Comparison of ENCODE assay signal across 2 cellular contexts in the genomic region with DNA sequence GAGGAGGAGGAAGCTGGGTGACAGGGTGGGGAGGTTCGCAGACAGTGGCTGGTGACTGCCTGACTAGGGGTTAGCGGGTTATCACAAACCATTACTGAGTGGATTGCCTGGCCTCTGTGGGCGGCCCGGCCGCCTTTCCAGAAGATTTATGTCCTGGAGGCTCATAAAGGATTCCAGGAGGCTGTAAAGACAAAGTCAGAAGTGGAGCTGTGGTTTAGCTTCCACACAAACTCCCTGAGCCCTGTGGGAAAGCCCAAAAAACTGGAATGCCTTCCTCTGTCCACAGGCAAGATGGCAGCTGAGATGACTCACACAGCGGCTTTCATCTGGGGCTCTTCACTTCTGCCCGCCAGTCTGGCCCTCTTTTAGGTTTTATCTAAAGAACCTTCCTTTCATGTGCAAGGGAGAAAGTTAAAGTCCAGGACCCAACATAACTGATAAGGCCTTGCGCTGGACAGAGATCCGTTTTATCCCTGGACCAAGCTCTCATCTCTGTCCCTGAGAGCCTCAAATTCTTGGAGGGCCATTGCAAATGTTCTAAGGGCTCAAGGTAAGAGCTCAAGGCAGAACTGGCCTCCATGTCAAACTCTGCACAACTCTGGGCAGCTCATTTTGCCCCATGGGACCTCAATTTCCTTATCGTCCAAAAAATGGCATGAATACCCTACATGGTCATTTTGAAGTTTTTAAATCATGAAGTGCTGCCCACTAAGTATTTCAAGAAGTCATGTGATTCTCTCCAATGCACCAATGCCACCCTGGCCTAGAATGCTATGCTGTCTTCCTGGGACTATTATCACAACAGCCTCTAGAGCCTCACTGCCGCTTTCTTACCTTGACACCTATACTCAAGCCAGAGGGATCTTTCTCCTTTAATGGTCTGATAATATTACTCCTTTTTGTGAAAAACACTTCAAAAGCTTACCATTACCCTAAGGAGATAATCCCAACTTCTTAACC.
TF ChIP-seq lines count a peak whose summit lies in the region.

No MANE protein-coding gene starts in this region.

TF ChIP-seq in HEK293T, 16 proteins besides CTCF, POLR2A, EP300 and RAD21 (continued from another document):
- TF ChIP-seq FOXK2 (IDR thresholded peaks at IDR 0.05) = no peak
- TF ChIP-seq, protein P1, sequence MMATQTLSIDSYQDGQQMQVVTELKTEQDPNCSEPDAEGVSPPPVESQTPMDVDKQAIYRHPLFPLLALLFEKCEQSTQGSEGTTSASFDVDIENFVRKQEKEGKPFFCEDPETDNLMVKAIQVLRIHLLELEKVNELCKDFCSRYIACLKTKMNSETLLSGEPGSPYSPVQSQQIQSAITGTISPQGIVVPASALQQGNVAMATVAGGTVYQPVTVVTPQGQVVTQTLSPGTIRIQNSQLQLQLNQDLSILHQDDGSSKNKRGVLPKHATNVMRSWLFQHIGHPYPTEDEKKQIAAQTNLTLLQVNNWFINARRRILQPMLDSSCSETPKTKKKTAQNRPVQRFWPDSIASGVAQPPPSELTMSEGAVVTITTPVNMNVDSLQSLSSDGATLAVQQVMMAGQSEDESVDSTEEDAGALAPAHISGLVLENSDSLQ (IDR thresholded peaks at IDR 0.05) = no peak
- TF ChIP-seq HDGF (IDR thresholded peaks at IDR 0.05; ENCODE audit: borderline replicate concordance) = no peak
- TF ChIP-seq TARDBP (IDR thresholded peaks at IDR 0.05) = no peak
- TF ChIP-seq FOXM1 (IDR thresholded peaks at IDR 0.05; ENCODE audit: borderline replicate concordance) = no peak
- TF ChIP-seq BHLHE40 (IDR thresholded peaks at IDR 0.05; ENCODE audit: borderline replicate concordance) = no peak
- no peak for TF ChIP-seq NFRKB (IDR thresholded peaks at IDR 0.05)
- no peak for TF ChIP-seq SUZ12 (IDR thresholded peaks at IDR 0.05)
- TF ChIP-seq CTBP1 (IDR thresholded peaks at IDR 0.05; ENCODE audit: borderline replicate concordance) = no peak
TF ChIP-seq in HEK293T: peak in this region for 0.

TF ChIP-seq in K562, 482 proteins besides CTCF, POLR2A, EP300 and RAD21 (continues in another document):
- TF ChIP-seq, protein P1 (IDR thresholded peaks at IDR 0.05) = peak; percentile 82
- no peak for TF ChIP-seq NR2C1 (IDR thresholded peaks at IDR 0.05)
- TF ChIP-seq NR2C1 (tag; IDR thresholded peaks at IDR 0.05) = peak; percentile 75
- no peak for TF ChIP-seq PYGO2 (tag; IDR thresholded peaks at IDR 0.05)
- no peak for TF ChIP-seq ZNF354B (CRISPR knock-in tag; IDR thresholded peaks at IDR 0.05)
- peak; percentile 20; the same call in 1 of the 2 replicates for TF ChIP-seq MEF2D (tag; conservative IDR thresholded peaks at IDR 0.05; ENCODE audit: low read depth)
- TF ChIP-seq RHOXF2B (CRISPR knock-in tag; conservative IDR thresholded peaks at IDR 0.05) = no peak
- TF ChIP-seq ZZZ3 (IDR thresholded peaks at IDR 0.05) = no peak
- TF ChIP-seq MYC (IDR thresholded peaks at IDR 0.05; ENCODE audit: low read depth, low read length) = no peak
- 0 out of 2 replicates have a peak, but pooled peaks have one; percentile 52 for TF ChIP-seq MYC (CRISPR knock-in tag; IDR thresholded peaks at IDR 0.05; ENCODE audit: borderline replicate concordance, low read depth)
- peak in 1 of 2 experiments; percentile 23; a peak in 1 of 4 replicates for TF ChIP-seq SRF (CRISPR knock-in tag; IDR thresholded peaks at IDR 0.05)
- TF ChIP-seq, protein P2, sequence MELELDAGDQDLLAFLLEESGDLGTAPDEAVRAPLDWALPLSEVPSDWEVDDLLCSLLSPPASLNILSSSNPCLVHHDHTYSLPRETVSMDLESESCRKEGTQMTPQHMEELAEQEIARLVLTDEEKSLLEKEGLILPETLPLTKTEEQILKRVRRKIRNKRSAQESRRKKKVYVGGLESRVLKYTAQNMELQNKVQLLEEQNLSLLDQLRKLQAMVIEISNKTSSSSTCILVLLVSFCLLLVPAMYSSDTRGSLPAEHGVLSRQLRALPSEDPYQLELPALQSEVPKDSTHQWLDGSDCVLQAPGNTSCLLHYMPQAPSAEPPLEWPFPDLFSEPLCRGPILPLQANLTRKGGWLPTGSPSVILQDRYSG (tag; conservative IDR thresholded peaks at IDR 0.05; ENCODE audit: low read depth) = no peak
- TF ChIP-seq TEAD4 (IDR thresholded peaks at IDR 0.05; ENCODE audit: low read length) = peak; percentile 72
- no peak for TF ChIP-seq TEAD4 (CRISPR knock-in tag; IDR thresholded peaks at IDR 0.05; ENCODE audit: borderline replicate concordance)
- TF ChIP-seq ARHGAP35 (IDR thresholded peaks at IDR 0.05; ENCODE audit: partially characterized antibody) = no peak
- TF ChIP-seq RAD51 (IDR thresholded peaks at IDR 0.05; ENCODE audit: borderline replicate concordance, low read depth) = 0 out of 2 replicates have a peak, but pooled peaks have one; percentile 8
- peak; percentile 53 for TF ChIP-seq BACH1 (tag; IDR thresholded peaks at IDR 0.05)
- 0 out of 2 replicates have a peak, but pooled peaks have one; percentile 73 for TF ChIP-seq ZNF197 (CRISPR knock-in tag; IDR thresholded peaks at IDR 0.05; ENCODE audit: low read depth)
- TF ChIP-seq, protein P3, sequence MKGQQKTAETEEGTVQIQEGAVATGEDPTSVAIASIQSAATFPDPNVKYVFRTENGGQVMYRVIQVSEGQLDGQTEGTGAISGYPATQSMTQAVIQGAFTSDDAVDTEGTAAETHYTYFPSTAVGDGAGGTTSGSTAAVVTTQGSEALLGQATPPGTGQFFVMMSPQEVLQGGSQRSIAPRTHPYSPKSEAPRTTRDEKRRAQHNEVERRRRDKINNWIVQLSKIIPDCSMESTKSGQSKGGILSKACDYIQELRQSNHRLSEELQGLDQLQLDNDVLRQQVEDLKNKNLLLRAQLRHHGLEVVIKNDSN (CRISPR knock-in tag; IDR thresholded peaks at IDR 0.05) = no peak
- TF ChIP-seq, protein P4, sequence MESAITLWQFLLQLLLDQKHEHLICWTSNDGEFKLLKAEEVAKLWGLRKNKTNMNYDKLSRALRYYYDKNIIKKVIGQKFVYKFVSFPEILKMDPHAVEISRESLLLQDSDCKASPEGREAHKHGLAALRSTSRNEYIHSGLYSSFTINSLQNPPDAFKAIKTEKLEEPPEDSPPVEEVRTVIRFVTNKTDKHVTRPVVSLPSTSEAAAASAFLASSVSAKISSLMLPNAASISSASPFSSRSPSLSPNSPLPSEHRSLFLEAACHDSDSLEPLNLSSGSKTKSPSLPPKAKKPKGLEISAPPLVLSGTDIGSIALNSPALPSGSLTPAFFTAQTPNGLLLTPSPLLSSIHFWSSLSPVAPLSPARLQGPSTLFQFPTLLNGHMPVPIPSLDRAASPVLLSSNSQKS (CRISPR knock-in tag; IDR thresholded peaks at IDR 0.05) = no peak
- peak; percentile 29; the same call in 1 of the 2 replicates for TF ChIP-seq NBN (IDR thresholded peaks at IDR 0.05; ENCODE audit: low read depth)
- TF ChIP-seq NRF1 (conservative IDR thresholded peaks at IDR 0.05 in 1 of 2, IDR thresholded peaks at IDR 0.05 in 1 of 2) = peak; percentile 58 to 64
- TF ChIP-seq OTX1 (CRISPR knock-in tag; IDR thresholded peaks at IDR 0.05) = no peak
- TF ChIP-seq ZNF175 (CRISPR knock-in tag; IDR thresholded peaks at IDR 0.05; ENCODE audit: low read depth) = peak; percentile 69
- TF ChIP-seq FOXA3 (CRISPR knock-in tag; conservative IDR thresholded peaks at IDR 0.05 in 1 of 2, IDR thresholded peaks at IDR 0.05 in 1 of 2) = peak in 1 of 2 experiments; percentile 23; a peak in 1 of 4 replicates
- TF ChIP-seq HDAC3 (IDR thresholded peaks at IDR 0.05; ENCODE audit: borderline replicate concordance, partially characterized antibody) = peak; percentile 71
- no peak for TF ChIP-seq NR4A1 (CRISPR knock-in tag; IDR thresholded peaks at IDR 0.05)
- peak; percentile 84 for TF ChIP-seq NR4A1 (tag; IDR thresholded peaks at IDR 0.05)
- 0 out of 2 replicates have a peak, but pooled peaks have one; percentile 11 for TF ChIP-seq TEAD2 (tag; IDR thresholded peaks at IDR 0.05)
- peak; percentile 24; the same call in 1 of the 2 replicates for TF ChIP-seq PTTG1 (tag; IDR thresholded peaks at IDR 0.05; ENCODE audit: low read depth)
- peak; percentile 75 for TF ChIP-seq CXXC5 (CRISPR knock-in tag; IDR thresholded peaks at IDR 0.05)
- no peak for TF ChIP-seq PRPF4 (IDR thresholded peaks at IDR 0.05; ENCODE audit: insufficient read depth, low read depth, low read length, poor library complexity, severe bottlenecking)
- no peak for TF ChIP-seq DNMT1 (IDR thresholded peaks at IDR 0.05)
- TF ChIP-seq, protein P5, sequence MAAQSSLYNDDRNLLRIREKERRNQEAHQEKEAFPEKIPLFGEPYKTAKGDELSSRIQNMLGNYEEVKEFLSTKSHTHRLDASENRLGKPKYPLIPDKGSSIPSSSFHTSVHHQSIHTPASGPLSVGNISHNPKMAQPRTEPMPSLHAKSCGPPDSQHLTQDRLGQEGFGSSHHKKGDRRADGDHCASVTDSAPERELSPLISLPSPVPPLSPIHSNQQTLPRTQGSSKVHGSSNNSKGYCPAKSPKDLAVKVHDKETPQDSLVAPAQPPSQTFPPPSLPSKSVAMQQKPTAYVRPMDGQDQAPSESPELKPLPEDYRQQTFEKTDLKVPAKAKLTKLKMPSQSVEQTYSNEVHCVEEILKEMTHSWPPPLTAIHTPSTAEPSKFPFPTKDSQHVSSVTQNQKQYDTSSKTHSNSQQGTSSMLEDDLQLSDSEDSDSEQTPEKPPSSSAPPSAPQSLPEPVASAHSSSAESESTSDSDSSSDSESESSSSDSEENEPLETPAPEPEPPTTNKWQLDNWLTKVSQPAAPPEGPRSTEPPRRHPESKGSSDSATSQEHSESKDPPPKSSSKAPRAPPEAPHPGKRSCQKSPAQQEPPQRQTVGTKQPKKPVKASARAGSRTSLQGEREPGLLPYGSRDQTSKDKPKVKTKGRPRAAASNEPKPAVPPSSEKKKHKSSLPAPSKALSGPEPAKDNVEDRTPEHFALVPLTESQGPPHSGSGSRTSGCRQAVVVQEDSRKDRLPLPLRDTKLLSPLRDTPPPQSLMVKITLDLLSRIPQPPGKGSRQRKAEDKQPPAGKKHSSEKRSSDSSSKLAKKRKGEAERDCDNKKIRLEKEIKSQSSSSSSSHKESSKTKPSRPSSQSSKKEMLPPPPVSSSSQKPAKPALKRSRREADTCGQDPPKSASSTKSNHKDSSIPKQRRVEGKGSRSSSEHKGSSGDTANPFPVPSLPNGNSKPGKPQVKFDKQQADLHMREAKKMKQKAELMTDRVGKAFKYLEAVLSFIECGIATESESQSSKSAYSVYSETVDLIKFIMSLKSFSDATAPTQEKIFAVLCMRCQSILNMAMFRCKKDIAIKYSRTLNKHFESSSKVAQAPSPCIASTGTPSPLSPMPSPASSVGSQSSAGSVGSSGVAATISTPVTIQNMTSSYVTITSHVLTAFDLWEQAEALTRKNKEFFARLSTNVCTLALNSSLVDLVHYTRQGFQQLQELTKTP (IDR thresholded peaks at IDR 0.05; ENCODE audit: low read depth in 1 of 2, partially characterized antibody in 2 of 2) = peak in 1 of 2 experiments; percentile 44
- no peak for TF ChIP-seq PHTF2 (CRISPR knock-in tag; IDR thresholded peaks at IDR 0.05)
- peak in 1 of 2 experiments; percentile 63; a peak in 1 of 4 replicates for TF ChIP-seq TRIM24 (IDR thresholded peaks at IDR 0.05)
- TF ChIP-seq STAT5A (IDR thresholded peaks at IDR 0.05; ENCODE audit: borderline replicate concordance, low read length) = peak; percentile 36; the same call in 1 of the 2 replicates
- no peak for TF ChIP-seq CBFB (CRISPR knock-in tag; IDR thresholded peaks at IDR 0.05)
- no peak for TF ChIP-seq ARID2 (IDR thresholded peaks at IDR 0.05)
- TF ChIP-seq ZNF239 (CRISPR knock-in tag; IDR thresholded peaks at IDR 0.05) = peak; percentile 72
- TF ChIP-seq, protein P6, sequence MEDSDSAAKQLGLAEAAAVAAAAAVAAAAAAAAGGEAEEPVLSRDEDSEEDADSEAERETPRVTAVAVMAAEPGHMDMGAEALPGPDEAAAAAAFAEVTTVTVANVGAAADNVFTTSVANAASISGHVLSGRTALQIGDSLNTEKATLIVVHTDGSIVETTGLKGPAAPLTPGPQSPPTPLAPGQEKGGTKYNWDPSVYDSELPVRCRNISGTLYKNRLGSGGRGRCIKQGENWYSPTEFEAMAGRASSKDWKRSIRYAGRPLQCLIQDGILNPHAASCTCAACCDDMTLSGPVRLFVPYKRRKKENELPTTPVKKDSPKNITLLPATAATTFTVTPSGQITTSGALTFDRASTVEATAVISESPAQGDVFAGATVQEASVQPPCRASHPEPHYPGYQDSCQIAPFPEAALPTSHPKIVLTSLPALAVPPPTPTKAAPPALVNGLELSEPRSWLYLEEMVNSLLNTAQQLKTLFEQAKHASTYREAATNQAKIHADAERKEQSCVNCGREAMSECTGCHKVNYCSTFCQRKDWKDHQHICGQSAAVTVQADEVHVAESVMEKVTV (CRISPR knock-in tag; IDR thresholded peaks at IDR 0.05) = peak; percentile 26; the same call in 1 of the 2 replicates
- TF ChIP-seq ZNF316 (IDR thresholded peaks at IDR 0.05) = peak; percentile 37; the same call in 1 of the 2 replicates
- TF ChIP-seq SIX5 (IDR thresholded peaks at IDR 0.05; ENCODE audit: borderline replicate concordance in 1 of 2, insufficient read depth in 1 of 2, low read depth in 1 of 2, low read length in 2 of 2) = no peak
- TF ChIP-seq ZBTB7A (IDR thresholded peaks at IDR 0.05; ENCODE audit: borderline replicate concordance, control insufficient read depth, low read depth, low read length) = no peak
- TF ChIP-seq, protein P7, sequence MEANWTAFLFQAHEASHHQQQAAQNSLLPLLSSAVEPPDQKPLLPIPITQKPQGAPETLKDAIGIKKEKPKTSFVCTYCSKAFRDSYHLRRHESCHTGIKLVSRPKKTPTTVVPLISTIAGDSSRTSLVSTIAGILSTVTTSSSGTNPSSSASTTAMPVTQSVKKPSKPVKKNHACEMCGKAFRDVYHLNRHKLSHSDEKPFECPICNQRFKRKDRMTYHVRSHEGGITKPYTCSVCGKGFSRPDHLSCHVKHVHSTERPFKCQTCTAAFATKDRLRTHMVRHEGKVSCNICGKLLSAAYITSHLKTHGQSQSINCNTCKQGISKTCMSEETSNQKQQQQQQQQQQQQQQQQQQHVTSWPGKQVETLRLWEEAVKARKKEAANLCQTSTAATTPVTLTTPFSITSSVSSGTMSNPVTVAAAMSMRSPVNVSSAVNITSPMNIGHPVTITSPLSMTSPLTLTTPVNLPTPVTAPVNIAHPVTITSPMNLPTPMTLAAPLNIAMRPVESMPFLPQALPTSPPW (CRISPR knock-in tag; IDR thresholded peaks at IDR 0.05) = 0 out of 2 replicates have a peak, but pooled peaks have one; percentile 26
- TF ChIP-seq FOXK2 (conservative IDR thresholded peaks at IDR 0.05 in 1 of 2, IDR thresholded peaks at IDR 0.05 in 1 of 2; ENCODE audit: low read depth in 2 of 2) = peak in 1 of 2 experiments; percentile 12; a peak in 1 of 4 replicates
- 0 out of 2 replicates have a peak, but pooled peaks have one; percentile 32 for TF ChIP-seq ZNF134 (CRISPR knock-in tag; conservative IDR thresholded peaks at IDR 0.05)
- no peak for TF ChIP-seq ZNF282 (CRISPR knock-in tag; IDR thresholded peaks at IDR 0.05)
- peak; percentile 76; the same call in 1 of the 2 replicates for TF ChIP-seq JUN (IDR thresholded peaks at IDR 0.05; ENCODE audit: borderline replicate concordance, low read depth, low read length)
- TF ChIP-seq JUN (CRISPR knock-in tag; IDR thresholded peaks at IDR 0.05; ENCODE audit: borderline replicate concordance) = no peak
- 0 out of 2 replicates have a peak, but pooled peaks have one; percentile 7 for TF ChIP-seq HEY1 (CRISPR knock-in tag; IDR thresholded peaks at IDR 0.05; ENCODE audit: borderline replicate concordance)
- no peak for TF ChIP-seq KDM4B (IDR thresholded peaks at IDR 0.05; ENCODE audit: borderline replicate concordance in 2 of 2, low read depth in 1 of 2)
